Comparison of ENCODE assay signal across 9 cellular contexts in the genomic region with DNA sequence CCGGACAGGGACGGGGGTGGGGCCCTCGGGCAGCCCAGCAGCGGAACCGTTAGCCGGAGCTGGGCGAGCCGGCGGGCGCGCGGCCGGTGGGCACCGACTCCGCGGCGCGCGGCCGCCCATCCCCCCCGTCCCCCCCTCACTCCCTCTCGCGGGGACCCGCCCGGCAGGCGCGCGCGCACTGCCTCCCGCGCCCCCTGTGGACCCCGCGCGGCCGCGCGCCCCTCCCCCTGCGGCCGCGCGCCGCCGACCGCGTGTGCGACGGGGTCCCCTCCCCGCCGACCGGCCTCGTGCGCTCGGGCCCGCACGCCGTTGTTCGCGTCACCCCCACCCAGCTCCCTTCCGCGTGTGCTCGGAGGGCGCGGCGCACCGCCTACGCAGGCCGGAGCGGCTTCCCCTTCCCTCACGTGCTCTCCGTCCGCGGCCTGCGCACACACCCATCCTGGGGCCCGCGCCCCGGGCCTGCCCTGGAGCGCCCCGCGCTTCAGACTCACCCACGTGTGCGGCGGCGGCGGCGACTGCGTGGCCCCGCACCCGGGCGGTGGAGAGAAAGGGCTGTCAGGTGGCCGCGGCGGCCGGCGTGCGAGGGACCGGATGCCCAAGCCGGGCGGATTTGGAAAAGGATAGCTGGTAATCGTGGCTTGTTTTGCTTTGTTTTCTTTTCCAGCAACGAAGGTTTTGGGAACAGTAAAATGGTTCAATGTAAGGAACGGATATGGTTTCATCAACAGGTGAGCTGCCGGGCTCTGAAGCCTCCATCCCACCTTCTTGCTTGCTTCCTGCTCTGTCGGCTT. TPM values are rescaled to one million over a fixed set of nuclear protein-coding genes. Genes with fewer than 3 reads are reported as not detected.
DNase-seq lines count a peak whose midpoint lies in the region; ATAC-seq lines count a peak whose summit lies in the region.
"Had no signal": no experiment of that assay in that cellular context is flagged by ENCODE, and none has a peak within 500 bp of the region (broad histone marks: within the 10 kb centered on the region; RNA-seq: fewer than 3 reads in every experiment).

No MANE protein-coding gene starts in this region.

- peak; percentile 41 for ATAC-seq in GM19438 (IDR thresholded peaks at IDR 0.05; ENCODE audit: low read depth, unreplicated experiment)
- ATAC-seq in HG03571 (IDR thresholded peaks at IDR 0.05; ENCODE audit: unreplicated experiment) = peak; percentile 39

- peak overlapping the region; percentile 88 for H3K4me3 ChIP-seq in SJCRH30

- peaks cover 50% of the 10 kb centered on the region for H3K36me3 ChIP-seq in SJCRH30

- H3K9me3 ChIP-seq in SJCRH30 (replicated peaks) = no peaks in the 10 kb centered on the region

- peaks cover 22% of the 10 kb centered on the region for H3K4me1 ChIP-seq in SJCRH30

- DNase-seq in CD1c-positive myeloid dendritic cell (ENCODE audit: extremely low spot score) (peak; percentile 95), SJCRH30 (peak; percentile 48 to 58), globus pallidus (ENCODE audit: low spot score) (peak; percentile 51), occipital lobe (lab: John Stamatoyannopoulos, UW) (peak; percentile 54)
- DNase-seq in activated naive CD4-positive, alpha-beta T cell treated with Interleukin-2 at 50 U/mL for 16 hours = peak; percentile 65

- H3K27ac ChIP-seq in SJCRH30 (peak overlapping the region; percentile 94), temporal lobe (ENCODE audit: low read depth, low read length) (peak overlapping the region; percentile 9)

- no peaks in the 10 kb centered on the region for H3K27me3 ChIP-seq in SJCRH30

RNA-seq across cellular contexts. Expression of gene YBX1, which starts 0.7 kb away (rescaled TPM):
- 2,043 and 2,077 TPM in 2 replicates for total RNA-seq in SJCRH30 (2014; rRNA removed; shearing (Covaris generic))
- 1,163 TPM for total RNA-seq in occipital lobe
- total RNA-seq in temporal lobe = 795 TPM

RNA-seq across cellular contexts. Expression of gene PPIH, which starts 24.7 kb away (rescaled TPM):
- total RNA-seq in SJCRH30 (2014; rRNA removed; shearing (Covaris generic)) = 104 TPM in 2 replicates
- total RNA-seq in occipital lobe (16.4 TPM), temporal lobe (19.4 TPM)

RNA-seq across cellular contexts. Expression of gene CLDN19, which starts 57.1 kb away (rescaled TPM):
- total RNA-seq in SJCRH30 (2014; rRNA removed; shearing (Covaris generic)) = 0.12 and 0.23 TPM in 2 replicates
- not detected for total RNA-seq in occipital lobe
- not detected for total RNA-seq in temporal lobe
- total RNA-seq: glomerular endothelial cell had no signal

Comparison
In these comparisons a context has a peak if more than half of its experiments do, and no peak if none do; other contexts are left out.
1. Peak in every context shown above with its lines: DNase-seq, ATAC-seq, H3K4me3 ChIP-seq and H3K27ac ChIP-seq.